8 cellular contexts compared by ENCODE assay signal in the genomic region with DNA sequence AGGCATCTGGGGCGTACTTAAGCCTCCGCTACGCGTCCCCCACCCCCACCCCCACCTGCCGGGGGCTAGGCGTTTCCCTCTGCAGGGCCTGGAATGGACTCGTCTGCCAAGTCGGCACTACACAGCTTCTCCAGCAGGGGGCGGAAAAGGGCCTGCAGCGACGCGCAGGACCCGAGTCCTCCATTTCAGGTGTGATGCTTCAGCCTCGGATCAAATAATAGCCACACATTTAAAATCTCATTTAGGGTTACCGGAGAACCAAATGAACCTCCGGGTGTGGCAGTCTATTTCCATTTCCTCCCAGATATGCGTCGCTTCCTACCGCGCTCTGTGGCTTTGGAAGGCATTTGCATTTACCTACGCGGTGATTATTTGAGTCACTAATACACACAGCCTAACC. TPM values are rescaled to one million over a fixed set of nuclear protein-coding genes. Genes with fewer than 3 reads are reported as not detected.
DNase-seq lines count a peak whose midpoint lies in the region; ATAC-seq, FAIRE-seq and TF ChIP-seq lines count a peak whose summit lies in the region.

No MANE protein-coding gene starts in this region.

- dilution Hi-C loops in mammary epithelial cell (cut with HindIII; ENCODE audit: low sequenced_read_pairs): no loop called here

- POLR2A ChIA-PET in HepG2 (lab: Yijun Ruan, JAX): no interaction called here

- TF ChIP-seq EP300 in HepG2 (IDR thresholded peaks at IDR 0.05; ENCODE audit: low read depth in 2 of 2, low read length in 2 of 2) (no peak), HepG2 (CRISPR knock-in tag; IDR thresholded peaks at IDR 0.05; ENCODE audit: borderline replicate concordance) (no peak)

- BruUV-seq in mammary epithelial cell (replicated peaks; lab: Mats Ljungman, UMichigan) (no TSS peak), HepG2 (replicated peaks; lab: Mats Ljungman, UMichigan) (no TSS peak)

- H3K4me3 ChIP-seq in HUES48 (ENCODE audit: low read depth, low read length) (peak overlapping the region; percentile 40), WI38 (ENCODE audit: low read depth, low read length) (no peak overlapping the region), mammary epithelial cell (replicated peaks in 1 of 3; ENCODE audit: insufficient read depth in 1 of 3, low read depth in 2 of 3, low read length in 3 of 3) (no peak overlapping the region), HepG2 (replicated peaks in 1 of 3; ENCODE audit: insufficient read depth in 1 of 3, low read depth in 2 of 3, low read length in 3 of 3) (no peak overlapping the region)

- H3K27me3 ChIP-seq in HUES48 (ENCODE audit: control insufficient read depth, insufficient read depth, low read length) (peaks cover 10% of the 10 kb centered on the region; the same call in 1 of the 2 replicates), mammary epithelial cell (ENCODE audit: insufficient read depth, low read length) (no peaks in the 10 kb centered on the region), HepG2 (ENCODE audit: control insufficient read depth in 1 of 2, insufficient read depth in 2 of 2, low read length in 2 of 2) (no peaks in the 10 kb centered on the region)

- ATAC-seq in GM19463 (IDR thresholded peaks at IDR 0.05; ENCODE audit: unreplicated experiment) (peak; percentile 54), HepG2 (peak; percentile 78)

- DNase-seq in COLO829 (ENCODE audit: low spot score) (peak; percentile 57), mammary epithelial cell (no peak), HepG2 (ENCODE audit: low spot score) (peak; percentile 1), hepatic stellate cell (ENCODE audit: low spot score) (no peak)
- peak; percentile 74 for DNase-seq in stimulated activated CD8-positive, alpha-beta memory T cell treated with anti-CD3 and anti-CD28 coated beads, Interleukin-4, amount 100 ng/mL, for 48 hours

- H2AFZ ChIP-seq in mammary epithelial cell (ENCODE audit: low read depth, low read length) (no peak overlapping the region), HepG2 (ENCODE audit: low read length) (no peak overlapping the region)

- H3K9me3 ChIP-seq in HUES48 (ENCODE audit: control insufficient read depth, insufficient read depth, low read length) (no peaks in the 10 kb centered on the region), mammary epithelial cell (replicated peaks; ENCODE audit: insufficient read depth, low read length) (no peaks in the 10 kb centered on the region), HepG2 (ENCODE audit: low read length) (no peaks in the 10 kb centered on the region)

- CTCF ChIA-PET in mammary epithelial cell (lab: Charles Lee; ENCODE audit: low non-redundant PET) (no interaction called here), HepG2 (lab: Yijun Ruan, JAX; ENCODE audit: low intra/inter-chr PET ratio, low total read pairs) (no interaction called here)

- H3K27ac ChIP-seq in HUES48 (ENCODE audit: low read depth, low read length) (no peak overlapping the region), mammary epithelial cell (ENCODE audit: insufficient read depth, low read depth, low read length) (no peak overlapping the region), HepG2 (ENCODE audit: extremely low read length, insufficient read depth, low read length) (no peak overlapping the region)

- 65% methylated on average over 13 of the region's 22 CpGs for WGBS in mammary epithelial cell (ENCODE audit: low coverage, missing lambda C conversion rate)
- WGBS in HepG2 (ENCODE audit: low lambda C conversion rate): 85% methylated on average over 6 of the region's 22 CpGs

- H3K4me1 ChIP-seq in HUES48 (ENCODE audit: control insufficient read depth, insufficient read depth, low read length): peaks cover 33% of the 10 kb centered on the region
- H3K4me1 ChIP-seq in mammary epithelial cell (ENCODE audit: insufficient read depth, low read length): no peaks in the 10 kb centered on the region
- H3K4me1 ChIP-seq in HepG2 (ENCODE audit: insufficient read depth, low read length): no peaks in the 10 kb centered on the region

- no peak for TF ChIP-seq RAD21 in HepG2 (CRISPR knock-in tag; IDR thresholded peaks at IDR 0.05)

- in situ Hi-C loops in mammary epithelial cell (cut with MboI; ENCODE audit: low sequenced_read_pairs in 2 of 2) (loop anchor here in 1 of 2 donors (10.0 kb wide), 1 partner anchor 244 kb away; no protein-coding TSS in a partner anchor), HepG2 (cut with HindIII; ENCODE audit: extremely low pct_ligation_motif_present, low pct_unique_long_range_greater_than_20kb) (no loop called here)

- no peak for TF ChIP-seq POLR2A in HepG2 (IDR thresholded peaks at IDR 0.05; ENCODE audit: insufficient read depth in 1 of 2, low read depth in 2 of 2, low read length in 2 of 2)

- intact Hi-C loops in mammary epithelial cell (cut with micrococcal nuclease) (no loop called here), HepG2 (cut with micrococcal nuclease; ENCODE audit: unreplicated experiment) (no loop called here)

- no peak overlapping the region for H3K4me2 ChIP-seq in mammary epithelial cell (ENCODE audit: insufficient read depth, low read depth, low read length)
- H3K4me2 ChIP-seq in HepG2 (ENCODE audit: low read depth, low read length): no peak overlapping the region

- H3K9ac ChIP-seq in HUES48 (ENCODE audit: low read depth, low read length) (no peak overlapping the region), mammary epithelial cell (ENCODE audit: insufficient read depth, low read length) (no peak overlapping the region), HepG2 (ENCODE audit: insufficient read depth, low read depth, low read length) (no peak overlapping the region)

- H3K36me3 ChIP-seq in HUES48 (ENCODE audit: control insufficient read depth, insufficient read depth, low read length): peaks cover 29% of the 10 kb centered on the region
- H3K36me3 ChIP-seq in mammary epithelial cell (ENCODE audit: insufficient read depth, low read length): no peaks in the 10 kb centered on the region
- no peaks in the 10 kb centered on the region for H3K36me3 ChIP-seq in HepG2 (replicated peaks in 1 of 2; ENCODE audit: control insufficient read depth in 1 of 2, insufficient read depth in 2 of 2, low read length in 2 of 2)

- no peak for FAIRE-seq in HepG2 (lab: Jason Lieb, UNC)

- TF ChIP-seq CTCF in WI38 (IDR thresholded peaks at IDR 0.05; ENCODE audit: low read depth, low read length) (peak; percentile 19), mammary epithelial cell (conservative IDR thresholded peaks at IDR 0.05 in 1 of 2, IDR thresholded peaks at IDR 0.05 in 1 of 2; ENCODE audit: extremely low read depth in 1 of 2, insufficient read depth in 1 of 2, low read depth in 1 of 2, low read length in 2 of 2) (peak; percentile 59 to 61), HepG2 (CRISPR knock-in tag; IDR thresholded peaks at IDR 0.05) (peak; percentile 61)

- H3K79me2 ChIP-seq in mammary epithelial cell (ENCODE audit: insufficient read depth, low read length): no peaks in the 10 kb centered on the region
- H3K79me2 ChIP-seq in HepG2 (ENCODE audit: insufficient read depth, low read length): no peaks in the 10 kb centered on the region

- H4K20me1 ChIP-seq in mammary epithelial cell (ENCODE audit: insufficient read depth, low read length) (no peaks in the 10 kb centered on the region), HepG2 (ENCODE audit: insufficient read depth, low read length) (no peaks in the 10 kb centered on the region)

TF ChIP-seq in HepG2, 621 proteins besides CTCF, POLR2A, EP300 and RAD21 (continues in another document):
- no peak for TF ChIP-seq NFKB2 (CRISPR knock-in tag; IDR thresholded peaks at IDR 0.05; ENCODE audit: borderline replicate concordance)
- no peak for TF ChIP-seq KAT2B (IDR thresholded peaks at IDR 0.05; ENCODE audit: borderline replicate concordance, low read depth, low read length)
- no peak for TF ChIP-seq ZNF781 (CRISPR knock-in tag; IDR thresholded peaks at IDR 0.05; ENCODE audit: borderline replicate concordance, not compliant biosample characterization)
- TF ChIP-seq, protein P1, sequence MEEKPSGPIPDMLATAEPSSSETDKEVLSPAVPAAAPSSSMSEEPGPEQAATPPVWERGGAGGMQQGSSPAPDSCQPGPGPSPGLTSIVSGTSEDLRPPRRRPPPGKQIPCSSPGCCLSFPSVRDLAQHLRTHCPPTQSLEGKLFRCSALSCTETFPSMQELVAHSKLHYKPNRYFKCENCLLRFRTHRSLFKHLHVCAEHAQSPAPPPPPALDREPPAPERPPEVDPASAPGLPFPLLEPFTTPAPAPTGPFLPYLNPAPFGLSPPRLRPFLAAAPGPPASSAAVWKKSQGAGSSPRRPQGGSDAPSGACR (CRISPR knock-in tag; IDR thresholded peaks at IDR 0.05): no peak
- TF ChIP-seq ZNF256 (CRISPR knock-in tag; conservative IDR thresholded peaks at IDR 0.05): no peak
- no peak for TF ChIP-seq RARA (CRISPR knock-in tag; IDR thresholded peaks at IDR 0.05)
- TF ChIP-seq ZNF549 (CRISPR knock-in tag; IDR thresholded peaks at IDR 0.05): no peak
- TF ChIP-seq RBM39 (IDR thresholded peaks at IDR 0.05; ENCODE audit: low read depth, low read length, poor library complexity, severe bottlenecking): no peak

RNA-seq across cellular contexts. Expression of gene PAK3, which starts 2.9 kb away (rescaled TPM):
- total RNA-seq in mammary epithelial cell (1 to 10 TPM; 5.9 to 7.5 TPM), HepG2 (2016; rRNA removed; fragmentation: Illumina TruSeq; extraction: Trizol) (not detected in 2 replicates)
- polyA plus RNA-seq in mammary epithelial cell (1.5 TPM), HepG2 (2011; rRNA removed) (not detected in 2 replicates)
- 10.2 TPM for polyA minus RNA-seq in mammary epithelial cell
- not detected in 2 replicates for total RNA-seq in HepG2 (2016; cell fraction: cytosol; rRNA removed; fragmentation: Illumina TruSeq; extraction: Trizol; ENCODE audit: low read depth)
- total RNA-seq in HepG2 (2016; cell fraction: insoluble cytoplasmic fraction; rRNA removed; fragmentation: Illumina TruSeq; extraction: Trizol): not detected in 2 replicates
- total RNA-seq in HepG2 (2016; cell fraction: membrane; rRNA removed; fragmentation: Illumina TruSeq; extraction: Trizol): not detected in 2 replicates
- not detected in 2 replicates for total RNA-seq in HepG2 (2016; cell fraction: nucleus; rRNA removed; fragmentation: Illumina TruSeq; extraction: Trizol)
- not detected in 2 replicates for polyA plus RNA-seq in HepG2 (2011; cell fraction: cytosol; rRNA removed)
- polyA plus RNA-seq in HepG2 (2011; cell fraction: nucleus; rRNA removed): not detected in 2 replicates
- not detected in 2 replicates for polyA plus RNA-seq in HepG2 (2012)
- not detected in 2 replicates for polyA plus RNA-seq in HepG2 (2016; cell fraction: cytosol; fragmentation: Illumina TruSeq; extraction: Trizol; ENCODE audit: low read depth)
- not detected in 2 replicates for polyA plus RNA-seq in HepG2 (2016; cell fraction: insoluble cytoplasmic fraction; fragmentation: Illumina TruSeq; extraction: Trizol; ENCODE audit: low read depth)
- not detected in 2 replicates for polyA plus RNA-seq in HepG2 (2016; cell fraction: membrane; fragmentation: Illumina TruSeq; extraction: Trizol; ENCODE audit: low read depth)
- not detected in 2 replicates for polyA plus RNA-seq in HepG2 (2016; cell fraction: nucleus; fragmentation: Illumina TruSeq; extraction: Trizol; ENCODE audit: insufficient read depth, low read depth)
- not detected in 2 replicates for polyA minus RNA-seq in HepG2 (2011; rRNA and poly(A)+ RNA removed; ENCODE audit: low replicate concordance)
- not detected in 2 replicates for polyA minus RNA-seq in HepG2 (2011; cell fraction: cytosol; rRNA and poly(A)+ RNA removed)
- polyA minus RNA-seq in HepG2 (2011; cell fraction: nucleus; rRNA and poly(A)+ RNA removed): not detected in 2 replicates

Comparison
In these comparisons a context has a peak if more than half of its experiments do, and no peak if none do; other contexts are left out.
1. DNase-seq: peak in COLO829 (single experiment), HepG2 (single experiment) and stimulated activated CD8-positive, alpha-beta memory T cell treated with anti-CD3 and anti-CD28 coated beads, Interleukin-4, amount 100 ng/mL, for 48 hours (single experiment); none in mammary epithelial cell (single experiment) and hepatic stellate cell (single experiment).
2. Peak in every context shown above with its lines, with median percentiles within 50 percentile points of each other: CTCF ChIP-seq.